In the genomic region with DNA sequence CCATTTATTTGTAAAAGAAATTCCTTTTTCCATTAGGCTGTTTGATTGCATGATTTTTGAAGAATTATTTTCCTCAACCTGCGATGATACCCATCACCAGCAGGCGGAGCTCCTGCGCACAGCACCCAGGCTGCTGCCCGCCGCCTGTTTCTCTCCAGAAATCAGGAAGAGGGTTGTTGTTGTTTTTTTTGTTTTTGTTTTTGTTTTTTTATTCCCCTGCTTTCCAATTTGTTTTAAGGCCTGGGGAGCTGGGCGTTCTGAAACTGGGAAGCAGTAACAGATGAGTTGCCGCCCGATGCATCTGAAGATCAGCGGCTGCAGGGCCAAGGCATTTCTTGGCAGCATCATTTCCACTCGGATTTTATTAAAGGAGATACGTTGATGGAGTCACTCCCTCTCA, we compare ENCODE assay signal across 8 cellular contexts.
DNase-seq lines count a peak whose midpoint lies in the region; ATAC-seq, FAIRE-seq and TF ChIP-seq lines count a peak whose summit lies in the region.

No MANE protein-coding gene starts in this region.

- POLR2A ChIA-PET in activated naive CD8-positive, alpha-beta T cell treated with anti-CD3 and anti-CD28 coated beads, Interleukin-2, amount 10 ng/mL, durations not matched to agents 7 days and 5 days (lab: Charles Lee) = interaction anchor here (2.4 kb wide), 1 partner anchor 54 kb away, joined by 12 read pairs; no protein-coding TSS in a partner anchor

- H3K27ac ChIP-seq in RWPE2 (ENCODE audit: poor library complexity, severe bottlenecking) = no peak overlapping the region
- H3K27ac ChIP-seq in left ventricle myocardium inferior (replicated peaks) = no peak overlapping the region
- no peak overlapping the region for H3K27ac ChIP-seq in small intestine (ENCODE audit: low read depth in 1 of 2, low read length in 1 of 2)

- H3K9me3 ChIP-seq in RWPE2 (ENCODE audit: severe bottlenecking) (no peaks in the 10 kb centered on the region), left ventricle myocardium inferior (replicated peaks) (no peaks in the 10 kb centered on the region), small intestine (ENCODE audit: control insufficient read depth, low read depth) (no peaks in the 10 kb centered on the region)

- no peaks in the 10 kb centered on the region for H3K9me3 Mint-ChIP-seq in activated naive CD8-positive, alpha-beta T cell treated with anti-CD3 and anti-CD28 coated beads, Interleukin-2, amount 10 ng/mL, durations not matched to agents 7 days and 5 days

- peaks cover 2% of the 10 kb centered on the region for H3K27me3 Mint-ChIP-seq in activated naive CD8-positive, alpha-beta T cell treated with anti-CD3 and anti-CD28 coated beads, Interleukin-2, amount 10 ng/mL, durations not matched to agents 7 days and 5 days

- TF ChIP-seq CTCF in RWPE2 (IDR thresholded peaks at IDR 0.05; ENCODE audit: poor library complexity, severe bottlenecking) (peak; percentile 98), left ventricle myocardium inferior (IDR thresholded peaks at IDR 0.05; ENCODE audit: borderline replicate concordance) (peak; percentile 99)

- ATAC-seq in RWPE2 (ENCODE audit: low read depth) = 0 out of 3 replicates have a peak, but pooled peaks have one; percentile 19
- no peak for ATAC-seq in activated naive CD8-positive, alpha-beta T cell treated with anti-CD3 and anti-CD28 coated beads, Interleukin-2, amount 10 ng/mL, durations not matched to agents 7 days and 5 days (ENCODE audit: low read depth)
- ATAC-seq in HG02759 (IDR thresholded peaks at IDR 0.05; ENCODE audit: unreplicated experiment) = no peak

- DNase-seq in COLO829 (ENCODE audit: low spot score) (peak; percentile 54), H7 (peak; percentile 88), RWPE2 (ENCODE audit: low spot score) (no peak), left ventricle myocardium inferior (peak; percentile 56), small intestine (peak; percentile 42), mesenteric fat pad (ENCODE audit: low spot score) (no peak)
- DNase-seq in activated naive CD8-positive, alpha-beta T cell treated with anti-CD3 and anti-CD28 coated beads, Interleukin-2, amount 10 ng/mL, durations not matched to agents 7 days and 5 days = peak; percentile 63

- H3K36me3 Mint-ChIP-seq in activated naive CD8-positive, alpha-beta T cell treated with anti-CD3 and anti-CD28 coated beads, Interleukin-2, amount 10 ng/mL, durations not matched to agents 7 days and 5 days = no peaks in the 10 kb centered on the region

- intact Hi-C loops in left ventricle myocardium inferior (cut with micrococcal nuclease) = loop anchor here (5.0 kb wide), 2 partner anchors 57 to 212 kb away; no protein-coding TSS in a partner anchor

- H3K4me3 Mint-ChIP-seq in activated naive CD8-positive, alpha-beta T cell treated with anti-CD3 and anti-CD28 coated beads, Interleukin-2, amount 10 ng/mL, durations not matched to agents 7 days and 5 days = no peak overlapping the region

- H3K4me1 ChIP-seq in RWPE2 (ENCODE audit: insufficient read depth, poor library complexity, severe bottlenecking) (no peaks in the 10 kb centered on the region), left ventricle myocardium inferior (no peaks in the 10 kb centered on the region), small intestine (ENCODE audit: control insufficient read depth in 2 of 2, insufficient read depth in 1 of 2, low read depth in 1 of 2, low read length in 1 of 2) (no peaks in the 10 kb centered on the region)

- H3K4me3 ChIP-seq in H7 (ENCODE audit: insufficient read depth, low read depth, low read length) (no peak overlapping the region), RWPE2 (ENCODE audit: severe bottlenecking) (no peak overlapping the region), left ventricle myocardium inferior (peak overlapping the region; percentile 20), small intestine (ENCODE audit: low read depth in 1 of 2, low read length in 2 of 2) (no peak overlapping the region)

- no peak overlapping the region for H3K27ac Mint-ChIP-seq in activated naive CD8-positive, alpha-beta T cell treated with anti-CD3 and anti-CD28 coated beads, Interleukin-2, amount 10 ng/mL, durations not matched to agents 7 days and 5 days

- WGBS in small intestine, 3 donors = 19 to 21% (median 19%) methylated on average over 11 of the region's 11 CpGs

- H3K36me3 ChIP-seq in H7 (replicated peaks; ENCODE audit: control insufficient read depth, insufficient read depth, low read length) (no peaks in the 10 kb centered on the region), RWPE2 (ENCODE audit: low read depth) (no peaks in the 10 kb centered on the region), left ventricle myocardium inferior (no peaks in the 10 kb centered on the region), small intestine (ENCODE audit: control insufficient read depth in 2 of 2, insufficient read depth in 2 of 2, low read length in 2 of 2) (no peaks in the 10 kb centered on the region)

- FAIRE-seq in small intestine (lab: Jason Lieb, UNC) = no peak

- H3K27me3 ChIP-seq in H7 (ENCODE audit: control insufficient read depth, insufficient read depth, low read length) (no peaks in the 10 kb centered on the region), RWPE2 (ENCODE audit: insufficient read depth, poor library complexity, severe bottlenecking) (no peaks in the 10 kb centered on the region), left ventricle myocardium inferior (ENCODE audit: low read depth) (no peaks in the 10 kb centered on the region), small intestine (ENCODE audit: control insufficient read depth in 2 of 2, insufficient read depth in 2 of 2, low read length in 2 of 2) (no peaks in the 10 kb centered on the region)

- peaks cover 22% of the 10 kb centered on the region for H3K4me1 Mint-ChIP-seq in activated naive CD8-positive, alpha-beta T cell treated with anti-CD3 and anti-CD28 coated beads, Interleukin-2, amount 10 ng/mL, durations not matched to agents 7 days and 5 days

Comparison
In these comparisons a context has a peak if more than half of its experiments do, and no peak if none do; other contexts are left out.
1. DNase-seq: peak in COLO829 (single experiment), H7 (single experiment), activated naive CD8-positive, alpha-beta T cell treated with anti-CD3 and anti-CD28 coated beads, Interleukin-2, amount 10 ng/mL, durations not matched to agents 7 days and 5 days (single experiment), left ventricle myocardium inferior (single experiment) and small intestine (single experiment); none in RWPE2 (single experiment) and mesenteric fat pad (single experiment).